17 cellular contexts compared by ENCODE assay signal in the genomic region with DNA sequence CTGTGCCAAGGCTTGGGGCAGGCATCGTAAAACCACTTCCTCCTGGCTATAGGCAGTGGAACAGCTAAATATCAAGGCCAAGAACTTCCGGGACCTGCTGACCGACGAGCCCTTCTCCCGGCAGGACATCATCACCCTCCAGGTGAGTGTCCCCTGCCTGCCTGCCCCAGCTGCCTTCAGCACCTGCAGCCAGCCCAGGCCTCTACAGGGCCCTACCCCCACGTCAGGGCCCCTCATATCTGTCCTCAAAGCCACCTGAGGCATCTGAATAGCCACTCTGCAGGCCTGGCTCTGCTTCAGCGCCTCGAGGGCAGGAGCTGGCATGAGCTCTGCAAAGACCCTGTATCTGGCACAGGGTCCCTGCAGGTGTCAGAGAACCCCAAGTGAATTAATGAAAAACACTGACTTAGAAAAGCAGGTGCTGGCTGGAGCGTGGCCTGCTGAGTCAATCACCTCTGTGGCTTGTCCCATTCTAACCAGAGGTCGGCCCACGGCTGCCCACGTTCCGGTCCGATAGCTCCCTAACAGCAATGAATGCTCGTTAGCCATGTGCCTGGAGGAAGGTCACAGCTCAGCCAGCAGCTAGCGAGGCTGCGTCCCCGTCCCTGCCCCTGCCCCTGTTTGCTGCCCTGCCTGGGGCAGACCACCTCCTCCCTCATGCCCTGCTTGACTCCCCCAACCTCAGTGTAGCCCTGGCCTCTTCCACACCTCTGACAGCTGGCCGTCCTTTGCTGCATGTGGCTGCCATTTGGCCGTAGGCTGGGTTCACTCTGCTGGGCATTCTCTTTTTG. TPM values are rescaled to one million over a fixed set of nuclear protein-coding genes. Genes with fewer than 3 reads are reported as not detected.
DNase-seq lines count a peak whose midpoint lies in the region; ATAC-seq and TF ChIP-seq lines count a peak whose summit lies in the region.
"Had no signal": no experiment of that assay in that cellular context is flagged by ENCODE, and none has a peak within 500 bp of the region (broad histone marks: within the 10 kb centered on the region; RNA-seq: fewer than 3 reads in every experiment).

No MANE protein-coding gene starts in this region.

- H3K4me3 ChIP-seq in osteoblast (ENCODE audit: insufficient read depth, low read length), result no peak overlapping the region
- H3K4me3 ChIP-seq: mucosa of descending colon, PC-9, upper lobe of right lung had no signal

- H3K9me3 ChIP-seq in osteoblast (ENCODE audit: low read depth, low read length), result no peaks in the 10 kb centered on the region
- H3K9me3 ChIP-seq: mucosa of descending colon, upper lobe of right lung had no signal

- peaks cover 43% of the 10 kb centered on the region for H3K36me3 ChIP-seq in osteoblast (ENCODE audit: insufficient read depth, low read length)

- H3K79me2 ChIP-seq in osteoblast (ENCODE audit: insufficient read depth, low read length), result no peaks in the 10 kb centered on the region

- peak; percentile 47 for DNase-seq in NAMALWA (ENCODE audit: low spot score)
- DNase-seq in caudate nucleus (lab: John Stamatoyannopoulos, UW), result no peak
- peak; percentile 54 for DNase-seq in osteoblast (ENCODE audit: insufficient read length, low spot score, missing footprints)
- DNase-seq: brain microvascular endothelial cell; left ventricle myocardium superior; MV-4-11; NCI-H1930; NCI-H2227 treated with DMSO at 0.1 percent for 48 hours; PC-9; SIG-M5; small intestine; stimulated activated CD4-positive, alpha-beta T cell treated with anti-CD3 and anti-CD28 coated beads, Interleukin-4, amount 100 ng/mL, for 1 hour; upper lobe of right lung had no signal

- no peaks in the 10 kb centered on the region for H3K27me3 ChIP-seq in osteoblast (ENCODE audit: insufficient read depth, low read length)
- H3K27me3 ChIP-seq: brain microvascular endothelial cell, upper lobe of right lung had no signal

- ATAC-seq in HG03460 (IDR thresholded peaks at IDR 0.05; ENCODE audit: unreplicated experiment) (no peak), HG02970 (IDR thresholded peaks at IDR 0.05; ENCODE audit: low FRiP score, unreplicated experiment) (no peak), GM21526 (IDR thresholded peaks at IDR 0.05; ENCODE audit: low FRiP score, unreplicated experiment) (no peak)
- ATAC-seq: left ventricle myocardium superior, mucosa of descending colon, upper lobe of right lung had no signal

- H3K4me1 ChIP-seq in osteoblast (ENCODE audit: insufficient read depth, low read length), result no peaks in the 10 kb centered on the region
- H3K4me1 ChIP-seq: upper lobe of right lung had no signal

- H4K20me1 ChIP-seq in osteoblast (ENCODE audit: insufficient read depth, low read length), result no peaks in the 10 kb centered on the region

- H3K27ac ChIP-seq in caudate nucleus (ENCODE audit: low read depth, low read length), result peak overlapping the region; percentile 26
- peak overlapping the region; percentile 4 for H3K27ac ChIP-seq in osteoblast (ENCODE audit: low read depth, low read length)
- H3K27ac ChIP-seq: brain microvascular endothelial cell, PC-9, upper lobe of right lung had no signal

- H3K4me2 ChIP-seq in osteoblast (ENCODE audit: insufficient read depth, low read length), result no peak overlapping the region
- H3K4me2 ChIP-seq: PC-9 had no signal

- H2AFZ ChIP-seq in osteoblast (ENCODE audit: low read length), result no peak overlapping the region
- H2AFZ ChIP-seq: PC-9 had no signal

- TF ChIP-seq CTCF in osteoblast (IDR thresholded peaks at IDR 0.05; ENCODE audit: extremely low read depth, low read depth, low read length), result no peak

RNA-seq across cellular contexts. Expression of gene PPIL2, which starts 16.8 kb away (rescaled TPM):
- 25.3 and 29.2 TPM in 2 replicates for total RNA-seq in osteoblast

RNA-seq across cellular contexts. Expression of gene SDF2L1, which starts 40.5 kb away (rescaled TPM):
- total RNA-seq in osteoblast, result 10.5 and 13.3 TPM in 2 replicates

RNA-seq across cellular contexts. Expression of gene CCDC116, which starts 50.0 kb away (rescaled TPM):
- total RNA-seq in osteoblast, result 0.29 and 0.36 TPM in 2 replicates
- total RNA-seq: left ventricle myocardium superior had no signal

RNA-seq across cellular contexts. Expression of gene YDJC, which starts 52.8 kb away (rescaled TPM):
- total RNA-seq in osteoblast, result 15.6 and 25.0 TPM in 2 replicates

RNA-seq across cellular contexts. Expression of gene YPEL1, which starts 53.0 kb away (rescaled TPM):
- total RNA-seq in osteoblast, result 1.8 and 2.2 TPM in 2 replicates

Comparison
In these comparisons a context has a peak if more than half of its experiments do, and no peak if none do; other contexts are left out.
1. DNase-seq: peak in NAMALWA (single experiment) and osteoblast (single experiment); none in caudate nucleus (0 of 61).